In the genomic region with DNA sequence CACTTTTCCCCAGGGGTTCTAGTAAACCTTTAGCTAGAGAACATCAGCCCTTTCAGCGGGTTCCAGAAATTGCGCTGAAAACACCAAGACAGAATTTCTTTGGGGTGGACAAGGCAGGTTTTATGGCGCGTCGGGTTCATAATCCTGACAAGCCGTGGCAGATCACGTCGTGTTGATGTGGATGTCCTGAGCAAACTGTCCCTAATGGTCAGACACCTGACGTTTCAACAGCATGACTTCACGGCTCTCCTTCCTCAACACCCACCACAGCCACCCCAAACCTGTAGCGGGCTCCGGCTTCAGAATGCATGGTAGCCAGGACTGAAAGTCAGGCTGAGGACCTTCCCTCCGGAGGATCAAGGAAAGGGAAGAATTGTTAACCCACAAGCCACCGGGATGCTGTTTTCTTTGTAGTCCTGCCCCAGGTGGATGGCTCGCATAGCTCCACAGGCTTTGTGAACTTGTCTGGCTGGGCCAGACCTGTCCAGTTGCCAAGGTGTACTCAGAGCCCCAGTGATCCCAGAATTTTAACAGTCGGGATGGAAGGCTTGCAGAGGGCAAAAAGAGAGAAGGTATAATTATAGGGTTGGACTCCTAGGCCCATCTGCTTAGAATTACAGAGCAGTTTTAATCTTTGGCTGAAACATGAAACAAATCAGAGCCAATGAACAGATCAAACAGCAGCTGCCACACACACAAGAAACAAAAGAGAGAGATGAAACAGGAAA, we compare ENCODE assay signal across 9 cellular contexts. TPM values are rescaled to one million over a fixed set of nuclear protein-coding genes. Genes with fewer than 3 reads are reported as not detected.
A peak's percentile ranks its signal among the peaks of the same experiment; 100 is the strongest.
DNase-seq lines count a peak whose midpoint lies in the region; ATAC-seq and TF ChIP-seq lines count a peak whose summit lies in the region.
"Had no signal": no experiment of that assay in that cellular context is flagged by ENCODE, and none has a peak within 500 bp of the region (broad histone marks: within the 10 kb centered on the region; RNA-seq: fewer than 3 reads in every experiment).

No MANE protein-coding gene starts in this region.

- no peaks in the 10 kb centered on the region for H3K36me3 ChIP-seq in mammary epithelial cell (ENCODE audit: insufficient read depth, low read length)
- H3K36me3 ChIP-seq in upper lobe of right lung: no peaks in the 10 kb centered on the region

- peak overlapping the region; percentile 92 for H3K4me2 ChIP-seq in mammary epithelial cell (ENCODE audit: insufficient read depth, low read depth, low read length)

- DNase-seq in activated T-cell treated with anti-CD3 and anti-CD28 coated beads, Interleukin-2, amount 50 U/mL, for 4 hours: no peak
- no peak for DNase-seq in activated T-cell treated with anti-CD3 and anti-CD28 coated beads, Interleukin-2, amount 50 U/mL, for 24 hours
- DNase-seq in mammary epithelial cell (no peak), mesothelial cell of epicardium (ENCODE audit: low spot score in 2 of 2, unreplicated experiment in 2 of 2) (no peak), upper lobe of right lung (no peak), NAMALWA (ENCODE audit: low spot score) (no peak), NCI-H2081 treated with DMSO at 0.1 percent for 48 hours (lab: John Stamatoyannopoulos, UW) (no peak), hippocampal formation (lab: John Stamatoyannopoulos, UW) (no peak)
- DNase-seq: activated CD8-positive, alpha-beta memory T cell treated with anti-CD3 and anti-CD28 coated beads, Interleukin-2, amount 50 U/mL, for 48 hours had no signal

- intact Hi-C loops in mammary epithelial cell (cut with micrococcal nuclease): loop anchor here (2.0 to 10.0 kb wide), 4 partner anchors 39 to 221 kb away; no protein-coding TSS in a partner anchor
- intact Hi-C loops in upper lobe of right lung (cut with DNase I): no loop called here

- no peak overlapping the region for H3K27ac Mint-ChIP-seq in activated T-cell treated with anti-CD3 and anti-CD28 coated beads, Interleukin-2, amount 50 U/mL, for 24 hours
- H3K27ac Mint-ChIP-seq in mesothelial cell of epicardium: peak overlapping the region; percentile 95

- no peak overlapping the region for H3K27ac ChIP-seq in mammary epithelial cell (ENCODE audit: insufficient read depth, low read depth, low read length)
- H3K27ac ChIP-seq in upper lobe of right lung: peak overlapping the region; percentile 90

- no peak overlapping the region for H3K9ac ChIP-seq in mammary epithelial cell (ENCODE audit: insufficient read depth, low read length)

- H3K27me3 ChIP-seq in mammary epithelial cell (ENCODE audit: insufficient read depth, low read length) (peaks cover 23% of the 10 kb centered on the region), upper lobe of right lung (no peaks in the 10 kb centered on the region)

- dilution Hi-C loops in mammary epithelial cell (cut with HindIII; ENCODE audit: low sequenced_read_pairs): no loop called here

- peaks cover 7% of the 10 kb centered on the region for H3K4me1 ChIP-seq in mammary epithelial cell (ENCODE audit: insufficient read depth, low read length)
- peaks cover 12% of the 10 kb centered on the region for H3K4me1 ChIP-seq in upper lobe of right lung

- H3K4me3 ChIP-seq in mammary epithelial cell (replicated peaks in 1 of 3; ENCODE audit: insufficient read depth in 1 of 3, low read depth in 2 of 3, low read length in 3 of 3): peak overlapping the region in 2 of 3 experiments; percentile 36 to 52
- peak overlapping the region; percentile 76 for H3K4me3 ChIP-seq in upper lobe of right lung

- TF ChIP-seq CTCF in mammary epithelial cell (conservative IDR thresholded peaks at IDR 0.05 in 1 of 2, IDR thresholded peaks at IDR 0.05 in 1 of 2; ENCODE audit: extremely low read depth in 1 of 2, insufficient read depth in 1 of 2, low read depth in 1 of 2, low read length in 2 of 2) (no peak), mesothelial cell of epicardium (IDR thresholded peaks at IDR 0.05; ENCODE audit: unreplicated experiment) (no peak), upper lobe of right lung (IDR thresholded peaks at IDR 0.05) (no peak)

- BruUV-seq in mammary epithelial cell (replicated peaks; lab: Mats Ljungman, UMichigan): no TSS peak

- H3K79me2 ChIP-seq in mammary epithelial cell (ENCODE audit: insufficient read depth, low read length): no peaks in the 10 kb centered on the region

- 4% methylated on average over 15 of the region's 16 CpGs for WGBS in mammary epithelial cell (ENCODE audit: low coverage, missing lambda C conversion rate)

- no peaks in the 10 kb centered on the region for H3K36me3 Mint-ChIP-seq in activated T-cell treated with anti-CD3 and anti-CD28 coated beads, Interleukin-2, amount 50 U/mL, for 4 hours (ENCODE audit: insufficient read depth)
- no peaks in the 10 kb centered on the region for H3K36me3 Mint-ChIP-seq in activated T-cell treated with anti-CD3 and anti-CD28 coated beads, Interleukin-2, amount 50 U/mL, for 24 hours (ENCODE audit: low read depth)
- H3K36me3 Mint-ChIP-seq in mesothelial cell of epicardium: no peaks in the 10 kb centered on the region

- peaks cover 2% of the 10 kb centered on the region for H3K4me1 Mint-ChIP-seq in activated T-cell treated with anti-CD3 and anti-CD28 coated beads, Interleukin-2, amount 50 U/mL, for 4 hours (ENCODE audit: low read depth)
- H3K4me1 Mint-ChIP-seq in activated T-cell treated with anti-CD3 and anti-CD28 coated beads, Interleukin-2, amount 50 U/mL, for 24 hours (ENCODE audit: low read depth): peaks cover 2% of the 10 kb centered on the region
- H3K4me1 Mint-ChIP-seq in mesothelial cell of epicardium: peaks cover 67% of the 10 kb centered on the region

- no peaks in the 10 kb centered on the region for H3K9me3 Mint-ChIP-seq in activated T-cell treated with anti-CD3 and anti-CD28 coated beads, Interleukin-2, amount 50 U/mL, for 4 hours
- no peaks in the 10 kb centered on the region for H3K9me3 Mint-ChIP-seq in activated T-cell treated with anti-CD3 and anti-CD28 coated beads, Interleukin-2, amount 50 U/mL, for 24 hours
- no peaks in the 10 kb centered on the region for H3K9me3 Mint-ChIP-seq in mesothelial cell of epicardium

- H3K4me3 Mint-ChIP-seq in activated T-cell treated with anti-CD3 and anti-CD28 coated beads, Interleukin-2, amount 50 U/mL, for 4 hours: peak overlapping the region; percentile 24
- H3K4me3 Mint-ChIP-seq in activated T-cell treated with anti-CD3 and anti-CD28 coated beads, Interleukin-2, amount 50 U/mL, for 24 hours: no peak overlapping the region
- H3K4me3 Mint-ChIP-seq in mesothelial cell of epicardium: peak overlapping the region; percentile 85

- H3K9me3 ChIP-seq in mammary epithelial cell (replicated peaks; ENCODE audit: insufficient read depth, low read length): no peaks in the 10 kb centered on the region
- H3K9me3 ChIP-seq in upper lobe of right lung: no peaks in the 10 kb centered on the region

- no peaks in the 10 kb centered on the region for H4K20me1 ChIP-seq in mammary epithelial cell (ENCODE audit: insufficient read depth, low read length)

- ATAC-seq in activated T-cell treated with anti-CD3 and anti-CD28 coated beads, Interleukin-2, amount 50 U/mL, for 4 hours: no peak
- ATAC-seq in upper lobe of right lung: no peak

- H3K27me3 Mint-ChIP-seq in activated T-cell treated with anti-CD3 and anti-CD28 coated beads, Interleukin-2, amount 50 U/mL, for 4 hours (ENCODE audit: low read depth): peaks cover 50% of the 10 kb centered on the region
- peaks cover 70% of the 10 kb centered on the region for H3K27me3 Mint-ChIP-seq in activated T-cell treated with anti-CD3 and anti-CD28 coated beads, Interleukin-2, amount 50 U/mL, for 24 hours
- no peaks in the 10 kb centered on the region for H3K27me3 Mint-ChIP-seq in mesothelial cell of epicardium (ENCODE audit: low read depth)

- CTCF ChIA-PET in mammary epithelial cell (lab: Charles Lee; ENCODE audit: low non-redundant PET): no interaction called here

- in situ Hi-C loops in mammary epithelial cell (cut with MboI; ENCODE audit: low sequenced_read_pairs in 2 of 2): no loop called here

- peak overlapping the region; percentile 85 for H2AFZ ChIP-seq in mammary epithelial cell (ENCODE audit: low read depth, low read length)

RNA-seq across cellular contexts. Expression of gene APCDD1, which starts 1.5 kb away (rescaled TPM):
- total RNA-seq in activated T-cell treated with anti-CD3 and anti-CD28 coated beads, Interleukin-2, amount 50 U/mL, for 4 hours: under 1 TPM in 1 of 3 donors, not detected in 2; 0.21 TPM
- 10 to 100 TPM in 1 of 2 donors, 1 to 10 TPM in 1; 9.7 to 24.8 TPM for total RNA-seq in mammary epithelial cell
- 3.0 TPM for polyA plus RNA-seq in mammary epithelial cell
- polyA minus RNA-seq in mammary epithelial cell: 2.1 TPM
- 104 to 111 TPM (median 107 TPM) in 3 replicates for total RNA-seq in mesothelial cell of epicardium
- total RNA-seq in upper lobe of right lung: 27.6 TPM

Comparison
In these comparisons a context has a peak if more than half of its experiments do, and no peak if none do; other contexts are left out.
1. RNA of gene APCDD1, which starts 1.5 kb away (total RNA-seq): 104 to 111 TPM in mesothelial cell of epicardium, 27.6 TPM in upper lobe of right lung (single experiment) and 9.7 to 24.8 TPM in mammary epithelial cell; 0.21 TPM in activated T-cell treated with anti-CD3 and anti-CD28 coated beads, Interleukin-2, amount 50 U/mL, for 4 hours; every median in the first group is over 4 times any median in the second.